ENCODE assay signal across 1 cellular context in the genomic region with DNA sequence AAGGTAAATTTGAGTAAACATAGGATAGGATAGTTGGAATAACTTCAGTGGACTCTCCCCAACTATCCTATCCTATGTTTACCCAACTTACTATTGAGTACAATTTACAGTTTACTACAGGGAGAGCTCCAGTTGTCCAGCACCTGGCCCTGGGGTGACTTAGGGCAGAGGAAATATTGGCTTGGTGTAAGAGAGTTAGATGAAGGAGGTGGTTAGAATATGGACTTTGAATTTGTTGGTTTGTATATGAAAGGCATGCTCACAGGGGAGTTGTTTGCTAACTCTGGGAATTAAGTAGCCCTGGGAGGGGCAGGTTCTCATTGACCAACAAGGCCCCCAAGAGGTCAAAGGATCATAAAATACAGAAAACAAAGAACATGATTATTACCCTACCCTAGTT.
A peak's percentile ranks its signal among the peaks of the same experiment; 100 is the strongest.
TF ChIP-seq lines count a peak whose summit lies in the region.

No MANE protein-coding gene starts in this region.

TF ChIP-seq in HepG2, 621 proteins besides CTCF, POLR2A, EP300 and RAD21 (continued from another document and continues in another):
- TF ChIP-seq ZNF143 (CRISPR knock-in tag; IDR thresholded peaks at IDR 0.05) (no peak), PTBP1 (IDR thresholded peaks at IDR 0.05; ENCODE audit: low read depth, low read length, poor library complexity, severe bottlenecking) (no peak), ZNF451 (CRISPR knock-in tag; IDR thresholded peaks at IDR 0.05) (no peak), NFATC3 (CRISPR knock-in tag; IDR thresholded peaks at IDR 0.05) (no peak), MED13 (CRISPR knock-in tag; IDR thresholded peaks at IDR 0.05) (no peak), ISL2 (CRISPR knock-in tag; IDR thresholded peaks at IDR 0.05) (peak; percentile 96), CCAR2 (optimal IDR thresholded peaks at IDR 0.05; ENCODE audit: low read depth, low read length) (no peak), MIER2 (CRISPR knock-in tag; IDR thresholded peaks at IDR 0.05) (peak; percentile 82), ZNF670 (CRISPR knock-in tag; IDR thresholded peaks at IDR 0.05; ENCODE audit: borderline replicate concordance) (no peak), CREB1 (IDR thresholded peaks at IDR 0.05) (no peak), CREB1 (CRISPR knock-in tag; IDR thresholded peaks at IDR 0.05) (peak; percentile 48; the same call in 1 of the 2 replicates), NCOA5 (CRISPR knock-in tag; IDR thresholded peaks at IDR 0.05) (no peak), ERF (CRISPR knock-in tag; IDR thresholded peaks at IDR 0.05) (peak; percentile 40; the same call in 1 of the 2 replicates), MTF1 (CRISPR knock-in tag; IDR thresholded peaks at IDR 0.05) (no peak), HDAC1 (CRISPR knock-in tag; IDR thresholded peaks at IDR 0.05) (peak; percentile 83), HMG20A (CRISPR knock-in tag; IDR thresholded peaks at IDR 0.05; ENCODE audit: borderline replicate concordance) (peak; percentile 91), HOXA7 (CRISPR knock-in tag; IDR thresholded peaks at IDR 0.05) (no peak), PITX1 (CRISPR knock-in tag; IDR thresholded peaks at IDR 0.05) (peak; percentile 81), POGZ (CRISPR knock-in tag; IDR thresholded peaks at IDR 0.05) (peak; percentile 69), ZEB1 (IDR thresholded peaks at IDR 0.05; ENCODE audit: insufficient replicate concordance, low read depth) (peak; percentile 80)
- TF ChIP-seq, protein P1, sequence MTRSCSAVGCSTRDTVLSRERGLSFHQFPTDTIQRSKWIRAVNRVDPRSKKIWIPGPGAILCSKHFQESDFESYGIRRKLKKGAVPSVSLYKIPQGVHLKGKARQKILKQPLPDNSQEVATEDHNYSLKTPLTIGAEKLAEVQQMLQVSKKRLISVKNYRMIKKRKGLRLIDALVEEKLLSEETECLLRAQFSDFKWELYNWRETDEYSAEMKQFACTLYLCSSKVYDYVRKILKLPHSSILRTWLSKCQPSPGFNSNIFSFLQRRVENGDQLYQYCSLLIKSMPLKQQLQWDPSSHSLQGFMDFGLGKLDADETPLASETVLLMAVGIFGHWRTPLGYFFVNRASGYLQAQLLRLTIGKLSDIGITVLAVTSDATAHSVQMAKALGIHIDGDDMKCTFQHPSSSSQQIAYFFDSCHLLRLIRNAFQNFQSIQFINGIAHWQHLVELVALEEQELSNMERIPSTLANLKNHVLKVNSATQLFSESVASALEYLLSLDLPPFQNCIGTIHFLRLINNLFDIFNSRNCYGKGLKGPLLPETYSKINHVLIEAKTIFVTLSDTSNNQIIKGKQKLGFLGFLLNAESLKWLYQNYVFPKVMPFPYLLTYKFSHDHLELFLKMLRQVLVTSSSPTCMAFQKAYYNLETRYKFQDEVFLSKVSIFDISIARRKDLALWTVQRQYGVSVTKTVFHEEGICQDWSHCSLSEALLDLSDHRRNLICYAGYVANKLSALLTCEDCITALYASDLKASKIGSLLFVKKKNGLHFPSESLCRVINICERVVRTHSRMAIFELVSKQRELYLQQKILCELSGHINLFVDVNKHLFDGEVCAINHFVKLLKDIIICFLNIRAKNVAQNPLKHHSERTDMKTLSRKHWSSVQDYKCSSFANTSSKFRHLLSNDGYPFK (CRISPR knock-in tag; IDR thresholded peaks at IDR 0.05; ENCODE audit: borderline replicate concordance) = no peak
- TF ChIP-seq, protein P2, sequence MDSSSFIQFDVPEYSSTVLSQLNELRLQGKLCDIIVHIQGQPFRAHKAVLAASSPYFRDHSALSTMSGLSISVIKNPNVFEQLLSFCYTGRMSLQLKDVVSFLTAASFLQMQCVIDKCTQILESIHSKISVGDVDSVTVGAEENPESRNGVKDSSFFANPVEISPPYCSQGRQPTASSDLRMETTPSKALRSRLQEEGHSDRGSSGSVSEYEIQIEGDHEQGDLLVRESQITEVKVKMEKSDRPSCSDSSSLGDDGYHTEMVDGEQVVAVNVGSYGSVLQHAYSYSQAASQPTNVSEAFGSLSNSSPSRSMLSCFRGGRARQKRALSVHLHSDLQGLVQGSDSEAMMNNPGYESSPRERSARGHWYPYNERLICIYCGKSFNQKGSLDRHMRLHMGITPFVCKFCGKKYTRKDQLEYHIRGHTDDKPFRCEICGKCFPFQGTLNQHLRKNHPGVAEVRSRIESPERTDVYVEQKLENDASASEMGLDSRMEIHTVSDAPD (CRISPR knock-in tag; IDR thresholded peaks at IDR 0.05) = peak; percentile 57; the same call in 1 of the 2 replicates
- TF ChIP-seq, protein P3, sequence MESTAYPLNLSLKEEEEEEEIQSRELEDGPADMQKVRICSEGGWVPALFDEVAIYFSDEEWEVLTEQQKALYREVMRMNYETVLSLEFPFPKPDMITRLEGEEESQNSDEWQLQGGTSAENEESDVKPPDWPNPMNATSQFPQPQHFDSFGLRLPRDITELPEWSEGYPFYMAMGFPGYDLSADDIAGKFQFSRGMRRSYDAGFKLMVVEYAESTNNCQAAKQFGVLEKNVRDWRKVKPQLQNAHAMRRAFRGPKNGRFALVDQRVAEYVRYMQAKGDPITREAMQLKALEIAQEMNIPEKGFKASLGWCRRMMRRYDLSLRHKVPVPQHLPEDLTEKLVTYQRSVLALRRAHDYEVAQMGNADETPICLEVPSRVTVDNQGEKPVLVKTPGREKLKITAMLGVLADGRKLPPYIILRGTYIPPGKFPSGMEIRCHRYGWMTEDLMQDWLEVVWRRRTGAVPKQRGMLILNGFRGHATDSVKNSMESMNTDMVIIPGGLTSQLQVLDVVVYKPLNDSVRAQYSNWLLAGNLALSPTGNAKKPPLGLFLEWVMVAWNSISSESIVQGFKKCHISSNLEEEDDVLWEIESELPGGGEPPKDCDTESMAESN (CRISPR knock-in tag; conservative IDR thresholded peaks at IDR 0.05) = 0 out of 2 replicates have a peak, but pooled peaks have one; percentile 43
- TF ChIP-seq, protein P4, sequence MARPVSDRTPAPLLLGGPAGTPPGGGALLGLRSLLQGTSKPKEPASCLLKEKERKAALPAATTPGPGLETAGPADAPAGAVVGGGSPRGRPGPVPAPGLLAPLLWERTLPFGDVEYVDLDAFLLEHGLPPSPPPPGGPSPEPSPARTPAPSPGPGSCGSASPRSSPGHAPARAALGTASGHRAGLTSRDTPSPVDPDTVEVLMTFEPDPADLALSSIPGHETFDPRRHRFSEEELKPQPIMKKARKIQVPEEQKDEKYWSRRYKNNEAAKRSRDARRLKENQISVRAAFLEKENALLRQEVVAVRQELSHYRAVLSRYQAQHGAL (CRISPR knock-in tag; IDR thresholded peaks at IDR 0.05; ENCODE audit: not compliant biosample characterization) = no peak
- TF ChIP-seq, protein P5, sequence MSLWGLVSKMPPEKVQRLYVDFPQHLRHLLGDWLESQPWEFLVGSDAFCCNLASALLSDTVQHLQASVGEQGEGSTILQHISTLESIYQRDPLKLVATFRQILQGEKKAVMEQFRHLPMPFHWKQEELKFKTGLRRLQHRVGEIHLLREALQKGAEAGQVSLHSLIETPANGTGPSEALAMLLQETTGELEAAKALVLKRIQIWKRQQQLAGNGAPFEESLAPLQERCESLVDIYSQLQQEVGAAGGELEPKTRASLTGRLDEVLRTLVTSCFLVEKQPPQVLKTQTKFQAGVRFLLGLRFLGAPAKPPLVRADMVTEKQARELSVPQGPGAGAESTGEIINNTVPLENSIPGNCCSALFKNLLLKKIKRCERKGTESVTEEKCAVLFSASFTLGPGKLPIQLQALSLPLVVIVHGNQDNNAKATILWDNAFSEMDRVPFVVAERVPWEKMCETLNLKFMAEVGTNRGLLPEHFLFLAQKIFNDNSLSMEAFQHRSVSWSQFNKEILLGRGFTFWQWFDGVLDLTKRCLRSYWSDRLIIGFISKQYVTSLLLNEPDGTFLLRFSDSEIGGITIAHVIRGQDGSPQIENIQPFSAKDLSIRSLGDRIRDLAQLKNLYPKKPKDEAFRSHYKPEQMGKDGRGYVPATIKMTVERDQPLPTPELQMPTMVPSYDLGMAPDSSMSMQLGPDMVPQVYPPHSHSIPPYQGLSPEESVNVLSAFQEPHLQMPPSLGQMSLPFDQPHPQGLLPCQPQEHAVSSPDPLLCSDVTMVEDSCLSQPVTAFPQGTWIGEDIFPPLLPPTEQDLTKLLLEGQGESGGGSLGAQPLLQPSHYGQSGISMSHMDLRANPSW (CRISPR knock-in tag; IDR thresholded peaks at IDR 0.05; ENCODE audit: borderline replicate concordance) = 0 out of 2 replicates have a peak, but pooled peaks have one; percentile 38
- TF ChIP-seq, protein P6, sequence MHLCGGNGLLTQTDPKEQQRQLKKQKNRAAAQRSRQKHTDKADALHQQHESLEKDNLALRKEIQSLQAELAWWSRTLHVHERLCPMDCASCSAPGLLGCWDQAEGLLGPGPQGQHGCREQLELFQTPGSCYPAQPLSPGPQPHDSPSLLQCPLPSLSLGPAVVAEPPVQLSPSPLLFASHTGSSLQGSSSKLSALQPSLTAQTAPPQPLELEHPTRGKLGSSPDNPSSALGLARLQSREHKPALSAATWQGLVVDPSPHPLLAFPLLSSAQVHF (CRISPR knock-in tag; IDR thresholded peaks at IDR 0.05) = no peak
- TF ChIP-seq, protein P7, sequence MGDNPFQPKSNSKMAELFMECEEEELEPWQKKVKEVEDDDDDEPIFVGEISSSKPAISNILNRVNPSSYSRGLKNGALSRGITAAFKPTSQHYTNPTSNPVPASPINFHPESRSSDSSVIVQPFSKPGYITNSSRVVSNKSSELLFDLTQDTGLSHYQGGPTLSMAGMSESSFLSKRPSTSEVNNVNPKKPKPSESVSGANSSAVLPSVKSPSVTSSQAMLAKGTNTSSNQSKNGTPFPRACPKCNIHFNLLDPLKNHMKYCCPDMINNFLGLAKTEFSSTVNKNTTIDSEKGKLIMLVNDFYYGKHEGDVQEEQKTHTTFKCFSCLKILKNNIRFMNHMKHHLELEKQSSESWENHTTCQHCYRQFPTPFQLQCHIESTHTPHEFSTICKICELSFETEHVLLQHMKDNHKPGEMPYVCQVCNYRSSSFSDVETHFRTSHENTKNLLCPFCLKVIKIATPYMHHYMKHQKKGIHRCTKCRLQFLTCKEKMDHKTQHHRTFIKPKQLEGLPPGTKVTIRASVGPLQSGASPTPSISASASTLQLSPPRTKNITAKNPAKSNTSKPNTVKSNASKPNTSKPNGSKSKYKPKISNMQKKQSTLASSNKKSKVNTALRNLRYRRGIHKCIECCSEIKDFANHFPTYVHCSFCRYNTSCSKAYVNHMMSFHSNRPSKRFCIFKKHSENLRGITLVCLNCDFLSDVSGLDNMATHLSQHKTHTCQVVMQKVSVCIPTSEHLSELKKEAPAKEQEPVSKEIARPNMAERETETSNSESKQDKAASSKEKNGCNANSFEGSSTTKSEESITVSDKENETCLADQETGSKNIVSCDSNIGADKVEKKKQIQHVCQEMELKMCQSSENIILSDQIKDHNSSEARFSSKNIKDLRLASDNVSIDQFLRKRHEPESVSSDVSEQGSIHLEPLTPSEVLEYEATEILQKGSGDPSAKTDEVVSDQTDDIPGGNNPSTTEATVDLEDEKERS (CRISPR knock-in tag; IDR thresholded peaks at IDR 0.05) = peak; percentile 74; the same call in 1 of the 2 replicates
- TF ChIP-seq, protein P8, sequence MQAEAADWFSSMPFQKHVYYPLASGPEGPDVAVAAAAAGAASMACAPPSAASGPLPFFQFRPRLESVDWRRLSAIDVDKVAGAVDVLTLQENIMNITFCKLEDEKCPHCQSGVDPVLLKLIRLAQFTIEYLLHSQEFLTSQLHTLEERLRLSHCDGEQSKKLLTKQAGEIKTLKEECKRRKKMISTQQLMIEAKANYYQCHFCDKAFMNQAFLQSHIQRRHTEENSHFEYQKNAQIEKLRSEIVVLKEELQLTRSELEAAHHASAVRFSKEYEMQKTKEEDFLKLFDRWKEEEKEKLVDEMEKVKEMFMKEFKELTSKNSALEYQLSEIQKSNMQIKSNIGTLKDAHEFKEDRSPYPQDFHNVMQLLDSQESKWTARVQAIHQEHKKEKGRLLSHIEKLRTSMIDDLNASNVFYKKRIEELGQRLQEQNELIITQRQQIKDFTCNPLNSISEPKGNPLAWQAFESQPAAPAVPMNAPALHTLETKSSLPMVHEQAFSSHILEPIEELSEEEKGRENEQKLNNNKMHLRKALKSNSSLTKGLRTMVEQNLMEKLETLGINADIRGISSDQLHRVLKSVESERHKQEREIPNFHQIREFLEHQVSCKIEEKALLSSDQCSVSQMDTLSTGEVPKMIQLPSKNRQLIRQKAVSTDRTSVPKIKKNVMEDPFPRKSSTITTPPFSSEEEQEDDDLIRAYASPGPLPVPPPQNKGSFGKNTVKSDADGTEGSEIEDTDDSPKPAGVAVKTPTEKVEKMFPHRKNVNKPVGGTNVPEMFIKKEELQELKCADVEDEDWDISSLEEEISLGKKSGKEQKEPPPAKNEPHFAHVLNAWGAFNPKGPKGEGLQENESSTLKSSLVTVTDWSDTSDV (CRISPR knock-in tag; IDR thresholded peaks at IDR 0.05) = no peak
- TF ChIP-seq, protein P9, sequence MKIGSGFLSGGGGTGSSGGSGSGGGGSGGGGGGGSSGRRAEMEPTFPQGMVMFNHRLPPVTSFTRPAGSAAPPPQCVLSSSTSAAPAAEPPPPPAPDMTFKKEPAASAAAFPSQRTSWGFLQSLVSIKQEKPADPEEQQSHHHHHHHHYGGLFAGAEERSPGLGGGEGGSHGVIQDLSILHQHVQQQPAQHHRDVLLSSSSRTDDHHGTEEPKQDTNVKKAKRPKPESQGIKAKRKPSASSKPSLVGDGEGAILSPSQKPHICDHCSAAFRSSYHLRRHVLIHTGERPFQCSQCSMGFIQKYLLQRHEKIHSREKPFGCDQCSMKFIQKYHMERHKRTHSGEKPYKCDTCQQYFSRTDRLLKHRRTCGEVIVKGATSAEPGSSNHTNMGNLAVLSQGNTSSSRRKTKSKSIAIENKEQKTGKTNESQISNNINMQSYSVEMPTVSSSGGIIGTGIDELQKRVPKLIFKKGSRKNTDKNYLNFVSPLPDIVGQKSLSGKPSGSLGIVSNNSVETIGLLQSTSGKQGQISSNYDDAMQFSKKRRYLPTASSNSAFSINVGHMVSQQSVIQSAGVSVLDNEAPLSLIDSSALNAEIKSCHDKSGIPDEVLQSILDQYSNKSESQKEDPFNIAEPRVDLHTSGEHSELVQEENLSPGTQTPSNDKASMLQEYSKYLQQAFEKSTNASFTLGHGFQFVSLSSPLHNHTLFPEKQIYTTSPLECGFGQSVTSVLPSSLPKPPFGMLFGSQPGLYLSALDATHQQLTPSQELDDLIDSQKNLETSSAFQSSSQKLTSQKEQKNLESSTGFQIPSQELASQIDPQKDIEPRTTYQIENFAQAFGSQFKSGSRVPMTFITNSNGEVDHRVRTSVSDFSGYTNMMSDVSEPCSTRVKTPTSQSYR (CRISPR knock-in tag; IDR thresholded peaks at IDR 0.05; ENCODE audit: borderline replicate concordance) = peak; percentile 39; the same call in 1 of the 2 replicates
- TF ChIP-seq, protein P10, sequence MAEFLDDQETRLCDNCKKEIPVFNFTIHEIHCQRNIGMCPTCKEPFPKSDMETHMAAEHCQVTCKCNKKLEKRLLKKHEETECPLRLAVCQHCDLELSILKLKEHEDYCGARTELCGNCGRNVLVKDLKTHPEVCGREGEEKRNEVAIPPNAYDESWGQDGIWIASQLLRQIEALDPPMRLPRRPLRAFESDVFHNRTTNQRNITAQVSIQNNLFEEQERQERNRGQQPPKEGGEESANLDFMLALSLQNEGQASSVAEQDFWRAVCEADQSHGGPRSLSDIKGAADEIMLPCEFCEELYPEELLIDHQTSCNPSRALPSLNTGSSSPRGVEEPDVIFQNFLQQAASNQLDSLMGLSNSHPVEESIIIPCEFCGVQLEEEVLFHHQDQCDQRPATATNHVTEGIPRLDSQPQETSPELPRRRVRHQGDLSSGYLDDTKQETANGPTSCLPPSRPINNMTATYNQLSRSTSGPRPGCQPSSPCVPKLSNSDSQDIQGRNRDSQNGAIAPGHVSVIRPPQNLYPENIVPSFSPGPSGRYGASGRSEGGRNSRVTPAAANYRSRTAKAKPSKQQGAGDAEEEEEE (CRISPR knock-in tag; IDR thresholded peaks at IDR 0.05; ENCODE audit: borderline replicate concordance) = no peak
- TF ChIP-seq, protein P11, sequence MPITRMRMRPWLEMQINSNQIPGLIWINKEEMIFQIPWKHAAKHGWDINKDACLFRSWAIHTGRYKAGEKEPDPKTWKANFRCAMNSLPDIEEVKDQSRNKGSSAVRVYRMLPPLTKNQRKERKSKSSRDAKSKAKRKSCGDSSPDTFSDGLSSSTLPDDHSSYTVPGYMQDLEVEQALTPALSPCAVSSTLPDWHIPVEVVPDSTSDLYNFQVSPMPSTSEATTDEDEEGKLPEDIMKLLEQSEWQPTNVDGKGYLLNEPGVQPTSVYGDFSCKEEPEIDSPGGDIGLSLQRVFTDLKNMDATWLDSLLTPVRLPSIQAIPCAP (CRISPR knock-in tag; IDR thresholded peaks at IDR 0.05; ENCODE audit: low read depth) = no peak
